In genomic region chr13:98570929-98571372, GRCh38 we compare ENCODE assay signal across 8 cellular contexts. TPM values are rescaled to one million over a fixed set of nuclear protein-coding genes. Genes with fewer than 3 reads are reported as not detected.
DNase-seq lines count a peak whose midpoint lies in the region; ATAC-seq, FAIRE-seq and TF ChIP-seq lines count a peak whose summit lies in the region.

No MANE protein-coding gene starts in this region.

- FAIRE-seq in pancreas (lab: Jason Lieb, UNC): no peak

- H3K4me1 ChIP-seq in DND-41 (ENCODE audit: insufficient read depth, low read length) (peaks cover 55% of the 10 kb centered on the region), esophagus (ENCODE audit: control insufficient read depth in 2 of 2, insufficient read depth in 2 of 2, low read length in 1 of 2) (peaks cover 11 to 22% of the 10 kb centered on the region in 2 donors), pancreas (peaks cover 6 to 63% (median 22%) of the 10 kb centered on the region in 3 donors)

- peak overlapping the region; percentile 33; the same call in 1 of the 2 replicates for H3K27ac ChIP-seq in DND-41 (ENCODE audit: low read length)
- H3K27ac ChIP-seq in esophagus (ENCODE audit: low read depth in 2 of 2, low read length in 1 of 2): peak overlapping the region; percentile 68 to 95
- H3K27ac ChIP-seq in pancreas: peak overlapping the region in 1 of 4 donors; percentile 47

- DNase-seq in DND-41 (peak; percentile 56), T-helper 9 cell (peak; percentile 19), pancreas (no peak), cortex of kidney (lab: John Stamatoyannopoulos, UW) (no peak), posterior cingulate gyrus (no peak)

- WGBS in esophagus, 2 donors: 20 to 25% methylated on average over 10 of the region's 10 CpGs
- WGBS in pancreas, 2 donors: 66 to 69% methylated on average over 10 of the region's 10 CpGs

- H3K27me3 ChIP-seq in DND-41 (ENCODE audit: insufficient read depth, low read length, poor library complexity) (no peaks in the 10 kb centered on the region), esophagus (ENCODE audit: control insufficient read depth in 1 of 2, insufficient read depth in 2 of 2, low read length in 2 of 2) (no peaks in the 10 kb centered on the region), pancreas (no peaks in the 10 kb centered on the region)

- no peak for TF ChIP-seq CTCF in DND-41 (IDR thresholded peaks at IDR 0.05; ENCODE audit: borderline replicate concordance, extremely low read depth, low read length, poor library complexity, severe bottlenecking)
- TF ChIP-seq CTCF in pancreas (IDR thresholded peaks at IDR 0.05): no peak

- intact Hi-C loops in pancreas (cut with DNase I): loop anchor here in 2 of 3 donors (10.0 kb wide), 2 partner anchors 86 to 96 kb away; no protein-coding TSS in a partner anchor
- intact Hi-C loops in posterior cingulate gyrus (cut with DNase I): loop anchor here (10.0 kb wide), 2 partner anchors 56 to 96 kb away; no protein-coding TSS in a partner anchor

- ATAC-seq in DND-41 (ENCODE audit: insufficient read depth, low read depth): peak; percentile 78
- ATAC-seq in GM19467 (IDR thresholded peaks at IDR 0.05; ENCODE audit: unreplicated experiment): peak; percentile 84
- ATAC-seq in HG03457 (IDR thresholded peaks at IDR 0.05; ENCODE audit: unreplicated experiment): peak; percentile 88
- ATAC-seq in pancreas: peak in 3 of 4 donors; percentile 19 to 45 (median 43)

- H3K4me3 ChIP-seq in DND-41 (ENCODE audit: low read depth in 1 of 2, low read length in 2 of 2) (no peak overlapping the region), esophagus (ENCODE audit: low read depth in 1 of 2, low read length in 2 of 2) (peak overlapping the region; percentile 30 to 97), pancreas (no peak overlapping the region)

- peak overlapping the region; percentile 39; the same call in 1 of the 2 replicates for H3K4me2 ChIP-seq in DND-41 (ENCODE audit: insufficient read depth, low read length)

- H2AFZ ChIP-seq in DND-41 (ENCODE audit: low read depth, low read length): no peak overlapping the region

- peaks cover 100% of the 10 kb centered on the region for H3K79me2 ChIP-seq in DND-41 (ENCODE audit: insufficient read depth, low read length)

- H4K20me1 ChIP-seq in DND-41 (ENCODE audit: insufficient read depth, low read length): peaks cover 96% of the 10 kb centered on the region

- peaks cover 10% of the 10 kb centered on the region; the same call in 1 of the 2 replicates for H3K36me3 ChIP-seq in DND-41 (ENCODE audit: insufficient read depth, low read length)
- H3K36me3 ChIP-seq in esophagus (ENCODE audit: control insufficient read depth in 2 of 2, insufficient read depth in 2 of 2, low read length in 1 of 2): no peaks in the 10 kb centered on the region
- no peaks in the 10 kb centered on the region for H3K36me3 ChIP-seq in pancreas

- no peak overlapping the region for H3K9ac ChIP-seq in DND-41 (ENCODE audit: low read depth, low read length)

- H3K9me3 ChIP-seq in DND-41 (ENCODE audit: insufficient read depth, low read length, severe bottlenecking): no peaks in the 10 kb centered on the region
- H3K9me3 ChIP-seq in esophagus (ENCODE audit: control insufficient read depth in 2 of 2, insufficient read depth in 1 of 2, low read depth in 1 of 2, low read length in 1 of 2): no peaks in the 10 kb centered on the region
- H3K9me3 ChIP-seq in pancreas: peaks cover 0 to 2% (median 0%) of the 10 kb centered on the region in 4 donors

RNA-seq across cellular contexts. Expression of gene STK24, which starts 6.0 kb away (rescaled TPM):
- polyA plus RNA-seq in esophagus (100 to 1,000 TPM; 104 to 122 TPM), pancreas (10 to 100 TPM; 15.5 to 32.5 TPM)
- total RNA-seq in pancreas: 10 to 100 TPM; 28.4 to 55.7 (median 39.1) TPM

Comparison
In these comparisons a context has a peak if more than half of its experiments do, and no peak if none do; other contexts are left out.
1. DNase-seq: peak in DND-41 (single experiment) and T-helper 9 cell (single experiment); none in pancreas (0 of 6), cortex of kidney (single experiment) and posterior cingulate gyrus (0 of 10).
2. H3K4me3 ChIP-seq: peak in esophagus (2 of 2); none in DND-41 (0 of 2) and pancreas (0 of 4).
3. Peak in every context shown above with its lines, with median percentiles within 50 percentile points of each other: ATAC-seq.